23 cellular contexts compared by ENCODE assay signal in genomic region chr2:42267530-42267929, GRCh38.
DNase-seq lines count a peak whose midpoint lies in the region; ATAC-seq and FAIRE-seq lines count a peak whose summit lies in the region.
"Had no signal": no experiment of that assay in that cellular context is flagged by ENCODE, and none has a peak within 500 bp of the region (broad histone marks: within the 10 kb centered on the region; RNA-seq: fewer than 3 reads in every experiment).

No MANE protein-coding gene starts in this region.

- no peak for DNase-seq in activated naive CD4-positive, alpha-beta T cell treated with anti-CD3 and anti-CD28 coated beads for 36 hours
- DNase-seq in activated naive CD4-positive, alpha-beta T cell (lab: John Stamatoyannopoulos, UW), result no peak
- DNase-seq in activated CD8-positive, alpha-beta T cell treated with anti-CD3 and anti-CD28 coated beads, Interleukin-2, amount 10 ng/mL, durations not matched to agents 7 days and 5 days, result peak; percentile 27
- no peak for DNase-seq in stimulated activated naive CD8-positive, alpha-beta T cell treated with anti-CD3 and anti-CD28 coated beads, Interleukin-15, Interleukin-2, amounts not matched to agents 100 U/mL and 50 U/mL, for 24 hours
- no peak for DNase-seq in stimulated activated CD4-positive, alpha-beta T cell treated with anti-CD3 and anti-CD28 coated beads, Interleukin-2, amount 100 ng/mL, for 48 hours
- DNase-seq in DMS79 (lab: John Stamatoyannopoulos, UW), result no peak
- DNase-seq in GM19239 (ENCODE audit: insufficient read length, low spot score), result no peak
- DNase-seq: ACHN; activated CD4-positive, alpha-beta T cell treated with anti-CD3 and anti-CD28 coated beads, Interleukin-2, amount 50 U/mL, for 4 hours; amniotic stem cell; cortex of kidney; lower lobe of right lung; NCI-H1417 treated with DMSO at 0.1 percent for 48 hours; NCI-H524; sigmoid colon; SK-N-SH; stimulated activated CD4-positive, alpha-beta T cell treated with anti-CD3 and anti-CD28 coated beads, Interleukin-15, amount 100 ng/mL, for 24 hours had no signal

- H3K4me3 Mint-ChIP-seq in activated naive CD4-positive, alpha-beta T cell treated with anti-CD3 and anti-CD28 coated beads for 36 hours, result no peak overlapping the region
- no peak overlapping the region for H3K4me3 Mint-ChIP-seq in activated CD8-positive, alpha-beta T cell treated with anti-CD3 and anti-CD28 coated beads, Interleukin-2, amount 10 ng/mL, durations not matched to agents 7 days and 5 days
- H3K4me3 Mint-ChIP-seq: neural crest cell; T-helper 2 cell treated with Interferon-gamma antibody and Interleukin-4, amounts not matched to agents 5 μg/mL and 100 μg/mL, for 36 hours had no signal

- peak overlapping the region; percentile 17 for H3K27ac Mint-ChIP-seq in activated naive CD4-positive, alpha-beta T cell treated with anti-CD3 and anti-CD28 coated beads for 36 hours
- H3K27ac Mint-ChIP-seq in activated CD8-positive, alpha-beta T cell treated with anti-CD3 and anti-CD28 coated beads, Interleukin-2, amount 10 ng/mL, durations not matched to agents 7 days and 5 days, result no peak overlapping the region
- H3K27ac Mint-ChIP-seq: T-helper 2 cell treated with Interferon-gamma antibody and Interleukin-4, amounts not matched to agents 5 μg/mL and 100 μg/mL, for 36 hours had no signal

- peak; percentile 81 for ATAC-seq in GM21423 (IDR thresholded peaks at IDR 0.05; ENCODE audit: unreplicated experiment)
- ATAC-seq in activated CD8-positive, alpha-beta T cell treated with anti-CD3 and anti-CD28 coated beads, Interleukin-2, amount 10 ng/mL, durations not matched to agents 7 days and 5 days, result peak; percentile 84
- peak; percentile 52 for ATAC-seq in stimulated activated naive CD8-positive, alpha-beta T cell treated with anti-CD3 and anti-CD28 coated beads, Interleukin-15, Interleukin-2, amounts not matched to agents 100 U/mL and 50 U/mL, for 24 hours
- ATAC-seq: HCT116, lower lobe of right lung had no signal

- intact Hi-C loops in activated naive CD4-positive, alpha-beta T cell treated with anti-CD3 and anti-CD28 coated beads for 36 hours (cut with micrococcal nuclease), result loop anchor here (2.0 kb wide), 1 partner anchor 17 kb away; no protein-coding TSS in a partner anchor

- CTCF ChIA-PET in activated naive CD4-positive, alpha-beta T cell treated with anti-CD3 and anti-CD28 coated beads for 36 hours (lab: Charles Lee), result interaction anchor here (0.7 to 2.0 kb wide), 3 partner anchors 16 to 171 kb away, joined by 3 to 8 read pairs (median 3); no protein-coding TSS in a partner anchor
- CTCF ChIA-PET in activated CD8-positive, alpha-beta T cell treated with anti-CD3 and anti-CD28 coated beads, Interleukin-2, amount 10 ng/mL, durations not matched to agents 7 days and 5 days (lab: Charles Lee), result interaction anchor here (1.2 to 1.5 kb wide), 4 partner anchors 61 to 177 kb away, joined by 3 to 4 read pairs (median 4); no protein-coding TSS in a partner anchor

- no peaks in the 10 kb centered on the region for H3K27me3 Mint-ChIP-seq in activated naive CD4-positive, alpha-beta T cell treated with anti-CD3 and anti-CD28 coated beads for 36 hours (ENCODE audit: low read depth)
- H3K27me3 Mint-ChIP-seq in activated CD8-positive, alpha-beta T cell treated with anti-CD3 and anti-CD28 coated beads, Interleukin-2, amount 10 ng/mL, durations not matched to agents 7 days and 5 days (ENCODE audit: low read depth), result no peaks in the 10 kb centered on the region

- H3K9me3 Mint-ChIP-seq in activated naive CD4-positive, alpha-beta T cell treated with anti-CD3 and anti-CD28 coated beads for 36 hours, result no peaks in the 10 kb centered on the region
- no peaks in the 10 kb centered on the region for H3K9me3 Mint-ChIP-seq in activated CD8-positive, alpha-beta T cell treated with anti-CD3 and anti-CD28 coated beads, Interleukin-2, amount 10 ng/mL, durations not matched to agents 7 days and 5 days (ENCODE audit: insufficient read depth)
- H3K9me3 Mint-ChIP-seq: neural crest cell; T-helper 2 cell treated with Interferon-gamma antibody and Interleukin-4, amounts not matched to agents 5 μg/mL and 100 μg/mL, for 36 hours had no signal

- peaks cover 9% of the 10 kb centered on the region for H3K36me3 Mint-ChIP-seq in activated naive CD4-positive, alpha-beta T cell treated with anti-CD3 and anti-CD28 coated beads for 36 hours (ENCODE audit: low read depth)
- peaks cover 33% of the 10 kb centered on the region for H3K36me3 Mint-ChIP-seq in activated CD8-positive, alpha-beta T cell treated with anti-CD3 and anti-CD28 coated beads, Interleukin-2, amount 10 ng/mL, durations not matched to agents 7 days and 5 days (ENCODE audit: low read depth)

- POLR2A ChIA-PET in activated CD8-positive, alpha-beta T cell treated with anti-CD3 and anti-CD28 coated beads, Interleukin-2, amount 10 ng/mL, durations not matched to agents 7 days and 5 days (lab: Charles Lee), result no interaction called here

- no peak for FAIRE-seq in GM19239 (lab: Jason Lieb, UNC)
- FAIRE-seq: bronchial epithelial cell, D721Med had no signal

- peaks cover 21% of the 10 kb centered on the region for H3K4me1 Mint-ChIP-seq in activated naive CD4-positive, alpha-beta T cell treated with anti-CD3 and anti-CD28 coated beads for 36 hours (ENCODE audit: low read depth)
- peaks cover 13% of the 10 kb centered on the region for H3K4me1 Mint-ChIP-seq in activated CD8-positive, alpha-beta T cell treated with anti-CD3 and anti-CD28 coated beads, Interleukin-2, amount 10 ng/mL, durations not matched to agents 7 days and 5 days (ENCODE audit: low read depth)
- H3K4me1 Mint-ChIP-seq: neural crest cell had no signal
